In the genomic region with DNA sequence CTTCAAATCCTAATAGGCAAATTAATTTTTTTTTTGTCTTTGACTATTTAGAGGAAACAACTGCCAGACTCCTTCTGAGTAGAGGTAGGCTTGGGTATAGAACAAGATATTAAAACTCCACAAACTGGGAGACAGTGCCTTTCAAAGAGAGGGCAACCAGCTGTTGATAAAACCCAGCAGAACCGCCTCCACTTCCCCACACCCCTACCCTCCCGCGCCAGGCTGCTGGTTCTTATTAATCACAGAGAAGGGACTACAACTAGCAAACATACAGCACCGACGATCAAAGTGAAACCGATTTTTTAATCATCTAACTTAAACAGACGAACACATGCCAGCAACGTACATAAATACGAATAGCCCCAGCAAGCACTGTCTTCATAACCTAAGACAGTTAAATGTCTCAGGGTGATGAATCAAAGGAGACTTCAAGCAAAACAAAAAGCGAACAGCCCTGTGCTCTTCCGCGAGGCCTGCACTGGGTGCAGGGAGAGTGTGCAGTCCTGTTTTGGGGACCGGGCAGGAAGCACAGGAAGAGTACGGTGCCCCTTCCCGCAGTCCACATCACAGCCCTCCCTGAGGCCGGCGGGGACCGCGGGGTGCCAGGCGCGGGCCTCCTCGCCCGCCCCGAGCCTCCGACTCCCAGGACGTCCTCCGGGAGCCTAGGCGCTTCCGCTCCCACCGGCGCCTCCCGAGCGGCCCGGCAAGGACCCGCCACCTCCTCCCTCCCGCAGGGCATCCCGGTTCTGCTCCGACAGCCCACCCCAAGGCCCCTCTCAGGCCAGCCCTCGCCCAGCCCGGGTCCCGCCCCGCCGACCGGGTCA, we compare ENCODE assay signal across 1 cellular context.
TF ChIP-seq lines count a peak whose summit lies in the region.

No MANE protein-coding gene starts in this region.

TF ChIP-seq in K562, 482 proteins besides CTCF, POLR2A, EP300 and RAD21 (continued from another document):
- TF ChIP-seq ZNF449 (CRISPR knock-in tag; IDR thresholded peaks at IDR 0.05), result no peak
- TF ChIP-seq PHF8 (IDR thresholded peaks at IDR 0.05; ENCODE audit: borderline replicate concordance, low read length), result peak; percentile 17; the same call in 1 of the 2 replicates
- TF ChIP-seq CBX2 (IDR thresholded peaks at IDR 0.05; ENCODE audit: insufficient read depth, low read length, poor library complexity, severe bottlenecking), result peak; percentile 81
- 0 out of 2 replicates have a peak, but pooled peaks have one; percentile 24 for TF ChIP-seq GTF2E2 (tag; IDR thresholded peaks at IDR 0.05)
- TF ChIP-seq MYC (IDR thresholded peaks at IDR 0.05; ENCODE audit: low read depth, low read length), result no peak
- TF ChIP-seq MYC (CRISPR knock-in tag; IDR thresholded peaks at IDR 0.05; ENCODE audit: borderline replicate concordance, low read depth), result no peak
- TF ChIP-seq, protein P1, sequence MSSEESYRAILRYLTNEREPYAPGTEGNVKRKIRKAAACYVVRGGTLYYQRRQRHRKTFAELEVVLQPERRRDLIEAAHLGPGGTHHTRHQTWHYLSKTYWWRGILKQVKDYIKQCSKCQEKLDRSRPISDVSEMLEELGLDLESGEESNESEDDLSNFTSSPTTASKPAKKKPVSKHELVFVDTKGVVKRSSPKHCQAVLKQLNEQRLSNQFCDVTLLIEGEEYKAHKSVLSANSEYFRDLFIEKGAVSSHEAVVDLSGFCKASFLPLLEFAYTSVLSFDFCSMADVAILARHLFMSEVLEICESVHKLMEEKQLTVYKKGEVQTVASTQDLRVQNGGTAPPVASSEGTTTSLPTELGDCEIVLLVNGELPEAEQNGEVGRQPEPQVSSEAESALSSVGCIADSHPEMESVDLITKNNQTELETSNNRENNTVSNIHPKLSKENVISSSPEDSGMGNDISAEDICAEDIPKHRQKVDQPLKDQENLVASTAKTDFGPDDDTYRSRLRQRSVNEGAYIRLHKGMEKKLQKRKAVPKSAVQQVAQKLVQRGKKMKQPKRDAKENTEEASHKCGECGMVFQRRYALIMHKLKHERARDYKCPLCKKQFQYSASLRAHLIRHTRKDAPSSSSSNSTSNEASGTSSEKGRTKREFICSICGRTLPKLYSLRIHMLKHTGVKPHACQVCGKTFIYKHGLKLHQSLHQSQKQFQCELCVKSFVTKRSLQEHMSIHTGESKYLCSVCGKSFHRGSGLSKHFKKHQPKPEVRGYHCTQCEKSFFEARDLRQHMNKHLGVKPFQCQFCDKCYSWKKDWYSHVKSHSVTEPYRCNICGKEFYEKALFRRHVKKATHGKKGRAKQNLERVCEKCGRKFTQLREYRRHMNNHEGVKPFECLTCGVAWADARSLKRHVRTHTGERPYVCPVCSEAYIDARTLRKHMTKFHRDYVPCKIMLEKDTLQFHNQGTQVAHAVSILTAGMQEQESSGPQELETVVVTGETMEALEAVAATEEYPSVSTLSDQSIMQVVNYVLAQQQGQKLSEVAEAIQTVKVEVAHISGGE (CRISPR knock-in tag; IDR thresholded peaks at IDR 0.05), result peak in 1 of 3 experiments; percentile 21; a peak in 1 of 6 replicates
- no peak for TF ChIP-seq BRD4 (IDR thresholded peaks at IDR 0.05)
- TF ChIP-seq OTX1 (CRISPR knock-in tag; IDR thresholded peaks at IDR 0.05), result no peak
- no peak for TF ChIP-seq ZNF318 (IDR thresholded peaks at IDR 0.05; ENCODE audit: borderline replicate concordance in 1 of 2, low read depth in 1 of 2)
- no peak for TF ChIP-seq ETV1 (tag; conservative IDR thresholded peaks at IDR 0.05; ENCODE audit: low read depth)
- TF ChIP-seq CBX8 (IDR thresholded peaks at IDR 0.05; ENCODE audit: borderline replicate concordance, extremely low read depth, low read depth, low read length, poor library complexity, severe bottlenecking), result peak; percentile 24
- no peak for TF ChIP-seq FOS (IDR thresholded peaks at IDR 0.05; ENCODE audit: extremely low read depth, insufficient read length)
